13 cellular contexts compared by ENCODE assay signal in genomic region chr2:127100261-127101047, GRCh38. TPM values are rescaled to one million over a fixed set of nuclear protein-coding genes. Genes with fewer than 3 reads are reported as not detected.
DNase-seq lines count a peak whose midpoint lies in the region; ATAC-seq and TF ChIP-seq lines count a peak whose summit lies in the region.
"Had no signal": no experiment of that assay in that cellular context is flagged by ENCODE, and none has a peak within 500 bp of the region (broad histone marks: within the 10 kb centered on the region; RNA-seq: fewer than 3 reads in every experiment).

No MANE protein-coding gene starts in this region.

- H2AFZ ChIP-seq in PC-9 (no peak overlapping the region), hepatocyte (no peak overlapping the region)

- no TSS peak for BruUV-seq in PC-9 (replicated peaks; lab: Mats Ljungman, UMichigan)

- no peak overlapping the region; the same call in 1 of the 2 replicates for H3K4me3 ChIP-seq in PC-9
- H3K4me3 ChIP-seq in hepatocyte, result no peak overlapping the region
- H3K4me3 ChIP-seq in skeletal muscle satellite cell (ENCODE audit: low read length), result no peak overlapping the region
- H3K4me3 ChIP-seq: skin epidermis had no signal

- no peaks in the 10 kb centered on the region for H3K9me3 ChIP-seq in PC-9 (ENCODE audit: insufficient read depth, low read depth)
- no peaks in the 10 kb centered on the region for H3K9me3 ChIP-seq in hepatocyte (ENCODE audit: low read depth)
- no peaks in the 10 kb centered on the region for H3K9me3 ChIP-seq in skeletal muscle satellite cell (replicated peaks; ENCODE audit: low read length)

- H3K4me1 ChIP-seq in PC-9 (replicated peaks; ENCODE audit: insufficient read depth), result peaks cover 62% of the 10 kb centered on the region
- peaks cover 90% of the 10 kb centered on the region for H3K4me1 ChIP-seq in hepatocyte (ENCODE audit: insufficient read depth)
- peaks cover 71% of the 10 kb centered on the region for H3K4me1 ChIP-seq in skeletal muscle satellite cell (ENCODE audit: control insufficient read depth, insufficient read depth, low read length)

- H3K9ac ChIP-seq in skeletal muscle satellite cell (ENCODE audit: low read depth, low read length), result no peak overlapping the region

- H3K27me3 ChIP-seq in PC-9 (ENCODE audit: insufficient read depth, low read depth) (no peaks in the 10 kb centered on the region), hepatocyte (no peaks in the 10 kb centered on the region), skeletal muscle satellite cell (ENCODE audit: control insufficient read depth, insufficient read depth, low read length) (no peaks in the 10 kb centered on the region)

- CTCF ChIA-PET in PC-9 (lab: Charles Lee), result interaction anchor here (1.1 kb wide), 1 partner anchor 32 kb away, joined by 3 read pairs; no protein-coding TSS in a partner anchor

- WGBS in hepatocyte (ENCODE audit: low lambda C conversion rate, missing lambda C conversion rate), result 69% methylated on average over 15 of the region's 15 CpGs

- peaks cover 23% of the 10 kb centered on the region for H3F3A ChIP-seq in PC-9 (ENCODE audit: insufficient read depth, low read depth)

- TF ChIP-seq CTCF in PC-9 (conservative IDR thresholded peaks at IDR 0.05) (no peak), hepatocyte (IDR thresholded peaks at IDR 0.05; ENCODE audit: poor library complexity) (no peak)

- H3K27ac ChIP-seq in PC-9, result peak overlapping the region; percentile 65
- H3K27ac ChIP-seq in hepatocyte, result peak overlapping the region; percentile 92
- H3K27ac ChIP-seq: skin epidermis had no signal

- intact Hi-C loops in PC-9 (cut with micrococcal nuclease; ENCODE audit: unreplicated experiment), result no loop called here

- 0 out of 2 replicates have a peak, but pooled peaks cover 6% of the 10 kb centered on the region for H4K20me1 ChIP-seq in PC-9 (ENCODE audit: insufficient read depth)
- peaks cover 65% of the 10 kb centered on the region for H4K20me1 ChIP-seq in hepatocyte (ENCODE audit: insufficient read depth, poor library complexity, severe bottlenecking)

- H3K36me3 ChIP-seq in PC-9 (ENCODE audit: low read depth), result no peaks in the 10 kb centered on the region
- no peaks in the 10 kb centered on the region for H3K36me3 ChIP-seq in hepatocyte (replicated peaks; ENCODE audit: insufficient read depth, low read depth)
- peaks cover 17% of the 10 kb centered on the region for H3K36me3 ChIP-seq in skeletal muscle satellite cell (ENCODE audit: insufficient read depth, low read length)

- DNase-seq in EL (peak; percentile 31), PC-9 (peak; percentile 65 to 92), hepatocyte (ENCODE audit: low spot score) (peak; percentile 83), D341Med (ENCODE audit: low spot score) (no peak), islet precursor cell (no peak)
- DNase-seq in stimulated activated CD4-positive, alpha-beta T cell treated with anti-CD3 and anti-CD28 coated beads, Interleukin-12 subunit alpha, Interleukin-12 subunit beta, amount 100 ng/mL, for 4 hours, result no peak
- DNase-seq: effector CD4-positive, alpha-beta T cell; NCI-H526 treated with DMSO at 0.1 percent for 48 hours; stimulated activated naive CD4-positive, alpha-beta T cell treated with Interleukin-2 at 50 U/mL for 16 hours had no signal

- no peak for ATAC-seq in GM21619 (IDR thresholded peaks at IDR 0.05; ENCODE audit: unreplicated experiment)
- ATAC-seq: activated T-helper 17 cell treated with anti-CD3 and anti-CD28 coated beads, Interleukin-2, amount 50 U/mL, for 72 hours had no signal

- H3K79me2 ChIP-seq in PC-9 (ENCODE audit: low read depth) (peaks cover 95% of the 10 kb centered on the region), hepatocyte (peaks cover 100% of the 10 kb centered on the region)

- H3K4me2 ChIP-seq in PC-9, result peak overlapping the region; percentile 69
- H3K4me2 ChIP-seq in hepatocyte, result peak overlapping the region; percentile 65
- peak overlapping the region; percentile 30 for H3K4me2 ChIP-seq in skeletal muscle satellite cell (ENCODE audit: low read length)

- H3K9me2 ChIP-seq in PC-9 (ENCODE audit: insufficient read depth) (no peaks in the 10 kb centered on the region), hepatocyte (replicated peaks; ENCODE audit: insufficient read depth) (no peaks in the 10 kb centered on the region)

- POLR2A ChIA-PET in PC-9 (lab: Charles Lee; ENCODE audit: unreplicated experiment), result no interaction called here

RNA-seq across cellular contexts. Expression of gene BIN1, which starts 6.5 kb away (rescaled TPM):
- total RNA-seq in PC-9 (2021) (87.5 and 95.6 TPM in 2 replicates), hepatocyte (107 and 109 TPM in 2 replicates)
- 113 and 122 TPM in 2 replicates for polyA plus RNA-seq in hepatocyte
- 103 and 112 TPM in 2 replicates for total RNA-seq in skeletal muscle satellite cell (2012; rRNA removed)

Comparison
In these comparisons a context has a peak if more than half of its experiments do, and no peak if none do; other contexts are left out.
1. DNase-seq: peak in EL (single experiment), PC-9 (2 of 2) and hepatocyte (single experiment); none in stimulated activated CD4-positive, alpha-beta T cell treated with anti-CD3 and anti-CD28 coated beads, Interleukin-12 subunit alpha, Interleukin-12 subunit beta, amount 100 ng/mL, for 4 hours (single experiment), D341Med (single experiment) and islet precursor cell (single experiment).
2. Peak in every context shown above with its lines, with median percentiles within 50 percentile points of each other: H3K4me2 ChIP-seq.